ENCODE assay signal across 14 cellular contexts in the genomic region with DNA sequence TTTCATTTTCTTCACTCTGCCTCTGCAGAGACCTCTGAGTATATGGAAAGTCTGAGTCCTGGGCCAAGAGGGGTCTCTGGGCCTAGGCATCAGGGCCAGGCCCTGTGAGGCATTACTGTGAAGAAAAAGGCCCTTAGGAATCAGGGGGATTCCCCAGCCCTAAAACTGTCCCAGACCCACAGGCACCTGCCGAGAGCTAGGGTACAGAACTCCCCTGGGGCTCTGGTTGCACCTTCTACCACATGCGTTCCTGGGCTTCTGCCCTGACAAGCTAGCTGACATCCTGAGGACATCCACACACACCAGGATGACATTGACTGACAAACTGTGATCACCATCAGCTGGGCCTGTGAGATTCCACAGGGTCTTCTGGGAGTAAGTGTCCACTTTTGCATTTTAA. TPM values are rescaled to one million over a fixed set of nuclear protein-coding genes. Genes with fewer than 3 reads are reported as not detected.
DNase-seq lines count a peak whose midpoint lies in the region; ATAC-seq and TF ChIP-seq lines count a peak whose summit lies in the region.
"Had no signal": no experiment of that assay in that cellular context is flagged by ENCODE, and none has a peak within 500 bp of the region (broad histone marks: within the 10 kb centered on the region; RNA-seq: fewer than 3 reads in every experiment).

No MANE protein-coding gene starts in this region.

- H3K27ac ChIP-seq in effector memory CD4-positive, alpha-beta T cell (ENCODE audit: insufficient read depth, low read length, poor library complexity, severe bottlenecking): no peak overlapping the region
- H3K27ac ChIP-seq in heart left ventricle: no peak overlapping the region
- H3K27ac ChIP-seq: brain microvascular endothelial cell, sigmoid colon, uterus had no signal

- 87 to 95% (median 92%) methylated on average over 2 of the region's 2 CpGs for WGBS in heart left ventricle, 4 donors

- peak; percentile 61 for ATAC-seq in stimulated activated naive CD8-positive, alpha-beta T cell treated with anti-CD3 and anti-CD28 coated beads, Interleukin-15, Interleukin-2, amounts not matched to agents 100 U/mL and 50 U/mL, for 24 hours
- no peak for ATAC-seq in stimulated activated naive CD8-positive, alpha-beta T cell treated with anti-CD3 and anti-CD28 coated beads, Interleukin-15, amount 100 ng/mL, for 72 hours
- ATAC-seq in GM21786 (IDR thresholded peaks at IDR 0.05; ENCODE audit: unreplicated experiment): peak; percentile 85
- ATAC-seq in HG03196 (IDR thresholded peaks at IDR 0.05; ENCODE audit: unreplicated experiment): peak; percentile 89
- ATAC-seq in heart left ventricle: no peak
- ATAC-seq: activated T-cell treated with anti-CD3 and anti-CD28 coated beads, Interleukin-2, amount 50 U/mL, for 72 hours had no signal

- no peak overlapping the region for H3K27ac Mint-ChIP-seq in stimulated activated naive CD8-positive, alpha-beta T cell treated with anti-CD3 and anti-CD28 coated beads, Interleukin-15, amount 100 ng/mL, for 72 hours
- no peak overlapping the region for H3K27ac Mint-ChIP-seq in immature natural killer cell
- H3K27ac Mint-ChIP-seq: activated T-cell treated with anti-CD3 and anti-CD28 coated beads, Interleukin-2, amount 50 U/mL, for 72 hours had no signal

- TF ChIP-seq CTCF in heart left ventricle (IDR thresholded peaks at IDR 0.05): no peak

- peaks cover 0 to 3% (median 0%) of the 10 kb centered on the region in 3 donors for H3K36me3 Mint-ChIP-seq in immature natural killer cell

- no peak overlapping the region for H3K4me3 ChIP-seq in effector memory CD4-positive, alpha-beta T cell (ENCODE audit: insufficient read depth, low read depth, low read length, poor library complexity, severe bottlenecking)
- no peak overlapping the region for H3K4me3 ChIP-seq in heart left ventricle
- H3K4me3 ChIP-seq: sigmoid colon, uterus had no signal

- no peaks in the 10 kb centered on the region for H3K9me3 Mint-ChIP-seq in stimulated activated naive CD8-positive, alpha-beta T cell treated with anti-CD3 and anti-CD28 coated beads, Interleukin-15, amount 100 ng/mL, for 72 hours
- peaks cover 0 to 1% (median 0%) of the 10 kb centered on the region in 6 donors for H3K9me3 Mint-ChIP-seq in immature natural killer cell

- no peak overlapping the region for H3K4me3 Mint-ChIP-seq in stimulated activated naive CD8-positive, alpha-beta T cell treated with anti-CD3 and anti-CD28 coated beads, Interleukin-15, amount 100 ng/mL, for 72 hours
- no peak overlapping the region for H3K4me3 Mint-ChIP-seq in immature natural killer cell
- H3K4me3 Mint-ChIP-seq: activated T-cell treated with anti-CD3 and anti-CD28 coated beads, Interleukin-2, amount 50 U/mL, for 72 hours had no signal

- no peak for DNase-seq in stimulated activated naive CD8-positive, alpha-beta T cell treated with anti-CD3 and anti-CD28 coated beads, Interleukin-15, Interleukin-2, amounts not matched to agents 100 U/mL and 50 U/mL, for 24 hours
- DNase-seq in stimulated activated naive CD8-positive, alpha-beta T cell treated with anti-CD3 and anti-CD28 coated beads, Interleukin-15, amount 100 ng/mL, for 72 hours: no peak
- no peak for DNase-seq in effector memory CD4-positive, alpha-beta T cell
- no peak for DNase-seq in NCI-H774 (lab: John Stamatoyannopoulos, UW)
- no peak for DNase-seq in immature natural killer cell
- no peak for DNase-seq in heart left ventricle
- DNase-seq: activated T-cell treated with anti-CD3 and anti-CD28 coated beads, Interleukin-2, amount 50 U/mL, for 72 hours; brain microvascular endothelial cell; hypothalamus; NCI-H2029 treated with DMSO at 0.1 percent for 48 hours; sigmoid colon; uterus had no signal

- peaks cover 34% of the 10 kb centered on the region for H3K27me3 Mint-ChIP-seq in stimulated activated naive CD8-positive, alpha-beta T cell treated with anti-CD3 and anti-CD28 coated beads, Interleukin-15, amount 100 ng/mL, for 72 hours
- H3K27me3 Mint-ChIP-seq in immature natural killer cell (ENCODE audit: low read depth in 3 of 3): peaks cover 4 to 20% (median 16%) of the 10 kb centered on the region in 3 donors

- H3K9me3 ChIP-seq in effector memory CD4-positive, alpha-beta T cell (ENCODE audit: control insufficient read depth, low read length): no peaks in the 10 kb centered on the region
- H3K9me3 ChIP-seq in heart left ventricle: no peaks in the 10 kb centered on the region
- H3K9me3 ChIP-seq: sigmoid colon, uterus had no signal

- no peaks in the 10 kb centered on the region for H3K4me1 Mint-ChIP-seq in stimulated activated naive CD8-positive, alpha-beta T cell treated with anti-CD3 and anti-CD28 coated beads, Interleukin-15, amount 100 ng/mL, for 72 hours
- no peaks in the 10 kb centered on the region for H3K4me1 Mint-ChIP-seq in immature natural killer cell

- H3K36me3 ChIP-seq in effector memory CD4-positive, alpha-beta T cell (ENCODE audit: control insufficient read depth, insufficient read depth, low read length): no peaks in the 10 kb centered on the region
- H3K36me3 ChIP-seq in heart left ventricle: peaks cover 0 to 4% (median 0%) of the 10 kb centered on the region in 9 donors
- H3K36me3 ChIP-seq: brain microvascular endothelial cell, sigmoid colon, uterus had no signal

- intact Hi-C loops in heart left ventricle (cut with DNase I): no loop called here

- H3K4me1 ChIP-seq in effector memory CD4-positive, alpha-beta T cell (ENCODE audit: control insufficient read depth, insufficient read depth, low read length, poor library complexity, severe bottlenecking): no peaks in the 10 kb centered on the region
- H3K4me1 ChIP-seq in heart left ventricle: peaks cover 0 to 25% (median 9%) of the 10 kb centered on the region in 12 donors
- H3K4me1 ChIP-seq: sigmoid colon, uterus had no signal

- no peak for TF ChIP-seq POLR2A in heart left ventricle (IDR thresholded peaks at IDR 0.05)

- H3K27me3 ChIP-seq in effector memory CD4-positive, alpha-beta T cell (replicated peaks; ENCODE audit: control insufficient read depth, insufficient read depth, low read length, poor library complexity, severe bottlenecking): peaks cover under 1% of the 10 kb centered on the region
- H3K27me3 ChIP-seq in heart left ventricle: no peaks in the 10 kb centered on the region
- H3K27me3 ChIP-seq: brain microvascular endothelial cell, sigmoid colon, uterus had no signal

RNA-seq across cellular contexts. Expression of a gene that starts 44.9 kb away (rescaled TPM):
- polyA plus RNA-seq in immature natural killer cell (10 to 100 TPM in 2 of 3 donors, 1 to 10 TPM in 1; 2.2 to 13.3 (median 10.9) TPM), heart left ventricle (10 to 100 TPM; 50.0 to 64.2 TPM)
- 100 to 1,000 TPM in 2 of 9 donors, 10 to 100 TPM in 7; 31.8 to 206 (median 42.9) TPM for total RNA-seq in heart left ventricle
- total RNA-seq: activated T-cell treated with anti-CD3 and anti-CD28 coated beads, Interleukin-2, amount 50 U/mL, for 72 hours had no signal

RNA-seq across cellular contexts. Expression of a gene that starts 58.9 kb away (rescaled TPM):
- polyA plus RNA-seq in immature natural killer cell (10 to 100 TPM; 23.9 to 37.8 (median 32.5) TPM), heart left ventricle (10 to 100 TPM in 1 of 2 donors, 1 to 10 TPM in 1; 6.9 to 12.0 TPM)
- 10 to 100 TPM; 24.9 to 53.3 (median 36.4) TPM for total RNA-seq in heart left ventricle

Comparison
In these comparisons a context has a peak if more than half of its experiments do, and no peak if none do; other contexts are left out.
1. ATAC-seq: peak in stimulated activated naive CD8-positive, alpha-beta T cell treated with anti-CD3 and anti-CD28 coated beads, Interleukin-15, Interleukin-2, amounts not matched to agents 100 U/mL and 50 U/mL, for 24 hours (single experiment), GM21786 (single experiment) and HG03196 (single experiment); none in stimulated activated naive CD8-positive, alpha-beta T cell treated with anti-CD3 and anti-CD28 coated beads, Interleukin-15, amount 100 ng/mL, for 72 hours (single experiment) and heart left ventricle (0 of 4).